In genomic region chr6:42152528-42153213, GRCh38 we compare ENCODE assay signal across 4 cellular contexts. TPM values are rescaled to one million over a fixed set of nuclear protein-coding genes. Genes with fewer than 3 reads are reported as not detected.
"Had no signal": no experiment of that assay in that cellular context is flagged by ENCODE, and none has a peak within 500 bp of the region (broad histone marks: within the 10 kb centered on the region; RNA-seq: fewer than 3 reads in every experiment).

No MANE protein-coding gene starts in this region.

RNA-seq across cellular contexts. Expression of gene C6orf132, which starts 10.3 kb away (rescaled TPM):
- total RNA-seq: HT1080, NCI-H460 had no signal
- polyA plus RNA-seq: IgD-negative memory B cell had no signal

RNA-seq across cellular contexts. Expression of gene GUCA1A, which starts 20.5 kb away (rescaled TPM):
- total RNA-seq: HT1080, LHCN-M2, NCI-H460 had no signal
- polyA plus RNA-seq: IgD-negative memory B cell had no signal

RNA-seq across cellular contexts. Expression of gene GUCA1B, which starts 42.1 kb away (rescaled TPM):
- total RNA-seq: HT1080 had no signal
